Comparison of ENCODE assay signal across 32 cellular contexts in genomic region chr2:175957845-175958244, GRCh38.
"Had no signal": no experiment of that assay in that cellular context is flagged by ENCODE, and none has a peak within 500 bp of the region (broad histone marks: within the 10 kb centered on the region; RNA-seq: fewer than 3 reads in every experiment).

No MANE protein-coding gene starts in this region.

- H3K4me3 Mint-ChIP-seq: activated CD4-positive, alpha-beta memory T cell treated with anti-CD3 and anti-CD28 coated beads for 36 hours; activated CD4-positive, alpha-beta T cell treated with anti-CD3 and anti-CD28 coated beads for 36 hours; activated CD4-positive, alpha-beta T cell treated with anti-CD3 and anti-CD28 coated beads, Interleukin-2, amount 10 ng/mL, durations not matched to agents 24 days and 14 days; activated CD8-positive, alpha-beta memory T cell treated with anti-CD3 and anti-CD28 coated beads, Interleukin-2, amount 10 ng/mL, durations not matched to agents 7 days and 5 days; activated CD8-positive, alpha-beta T cell treated with anti-CD3 and anti-CD28 coated beads, Interleukin-2, amount 10 ng/mL, durations not matched to agents 7 days and 5 days; activated naive CD4-positive, alpha-beta T cell treated with anti-CD3 and anti-CD28 coated beads, Interleukin-2, amount 10 ng/mL, durations not matched to agents 7 days and 5 days; activated naive CD8-positive, alpha-beta T cell; central memory CD8-positive, alpha-beta T cell; effector memory CD8-positive, alpha-beta T cell; T-helper 17 cell; T-helper 2 cell treated with Interferon-gamma antibody and Interleukin-4, amounts not matched to agents 5 μg/mL and 100 μg/mL, for 36 hours had no signal

- H3K4me3 ChIP-seq: esophagus squamous epithelium, gastroesophageal sphincter, heart right ventricle had no signal

- H3K27me3 Mint-ChIP-seq: activated CD4-positive, alpha-beta memory T cell treated with anti-CD3 and anti-CD28 coated beads for 36 hours; activated CD4-positive, alpha-beta T cell treated with anti-CD3 and anti-CD28 coated beads for 36 hours; activated CD4-positive, alpha-beta T cell treated with anti-CD3 and anti-CD28 coated beads, Interleukin-2, amount 10 ng/mL, durations not matched to agents 24 days and 14 days; activated CD8-positive, alpha-beta memory T cell treated with anti-CD3 and anti-CD28 coated beads, Interleukin-2, amount 10 ng/mL, durations not matched to agents 7 days and 5 days; activated naive CD4-positive, alpha-beta T cell treated with anti-CD3 and anti-CD28 coated beads, Interleukin-2, amount 10 ng/mL, durations not matched to agents 7 days and 5 days; activated naive CD8-positive, alpha-beta T cell; central memory CD8-positive, alpha-beta T cell; effector memory CD8-positive, alpha-beta T cell; T-helper 17 cell had no signal

- H3K27me3 ChIP-seq: brain microvascular endothelial cell, esophagus squamous epithelium, gastroesophageal sphincter, heart right ventricle had no signal

- H3K27ac ChIP-seq: brain microvascular endothelial cell, epithelial cell of prostate, esophagus squamous epithelium, gastroesophageal sphincter, heart right ventricle, WERI-Rb-1 had no signal

- ATAC-seq: activated CD4-positive, alpha-beta T cell treated with anti-CD3 and anti-CD28 coated beads for 36 hours; activated CD8-positive, alpha-beta memory T cell treated with anti-CD3 and anti-CD28 coated beads, Interleukin-2, amount 10 ng/mL, durations not matched to agents 7 days and 5 days; activated CD8-positive, alpha-beta T cell treated with anti-CD3 and anti-CD28 coated beads, Interleukin-2, amount 10 ng/mL, durations not matched to agents 7 days and 5 days; effector memory CD8-positive, alpha-beta T cell; gastroesophageal sphincter; heart right ventricle; T-helper 17 cell had no signal

- H3K4me1 ChIP-seq: esophagus squamous epithelium, gastroesophageal sphincter, heart right ventricle had no signal

- DNase-seq: activated CD4-positive, alpha-beta memory T cell treated with anti-CD3 and anti-CD28 coated beads for 36 hours; activated CD4-positive, alpha-beta T cell treated with anti-CD3 and anti-CD28 coated beads for 36 hours; activated CD4-positive, alpha-beta T cell treated with anti-CD3 and anti-CD28 coated beads, Interleukin-2, amount 10 ng/mL, durations not matched to agents 24 days and 14 days; activated CD4-positive, CD25-positive, alpha-beta regulatory T cell; activated CD4-positive, CD25-positive, alpha-beta regulatory T cell treated with anti-CD3 and anti-CD28 coated beads, Interleukin-2, amount 50 U/mL, for 72 hours; activated CD8-positive, alpha-beta memory T cell treated with anti-CD3 and anti-CD28 coated beads, Interleukin-2, amount 10 ng/mL, durations not matched to agents 7 days and 5 days; activated CD8-positive, alpha-beta memory T cell treated with anti-CD3 and anti-CD28 coated beads, Interleukin-2, amount 50 U/mL, for 4 hours; activated CD8-positive, alpha-beta T cell treated with anti-CD3 and anti-CD28 coated beads, Interleukin-2, amount 10 ng/mL, durations not matched to agents 7 days and 5 days; activated gamma-delta T cell; activated naive CD4-positive, alpha-beta T cell; activated naive CD4-positive, alpha-beta T cell treated with anti-CD3 and anti-CD28 coated beads, Interleukin-2, amount 10 ng/mL, durations not matched to agents 7 days and 5 days; activated T-cell treated with anti-CD3 and anti-CD28 coated beads, Interleukin-2, amount 50 U/mL, for 1 hour; activated T-cell treated with anti-CD3 and anti-CD28 coated beads, Interleukin-2, amount 50 U/mL, for 48 hours; amniotic stem cell; anterior cingulate cortex; brain microvascular endothelial cell; cortex of kidney; dermis blood vessel endothelial cell; effector CD4-positive, alpha-beta T cell; effector memory CD8-positive, alpha-beta T cell; esophagus squamous epithelium; foreskin melanocyte; heart right ventricle; T-helper 1 cell; T-helper 17 cell; T1000; WERI-Rb-1 had no signal

- H3K36me3 ChIP-seq: brain microvascular endothelial cell had no signal

- H3K9me3 Mint-ChIP-seq: activated CD4-positive, alpha-beta memory T cell treated with anti-CD3 and anti-CD28 coated beads for 36 hours; central memory CD8-positive, alpha-beta T cell; effector memory CD8-positive, alpha-beta T cell; T-helper 2 cell treated with Interferon-gamma antibody and Interleukin-4, amounts not matched to agents 5 μg/mL and 100 μg/mL, for 36 hours had no signal

- H3K4me1 Mint-ChIP-seq: activated CD4-positive, alpha-beta T cell treated with anti-CD3 and anti-CD28 coated beads for 36 hours; activated CD4-positive, alpha-beta T cell treated with anti-CD3 and anti-CD28 coated beads, Interleukin-2, amount 10 ng/mL, durations not matched to agents 24 days and 14 days; activated CD8-positive, alpha-beta memory T cell treated with anti-CD3 and anti-CD28 coated beads, Interleukin-2, amount 10 ng/mL, durations not matched to agents 7 days and 5 days; activated naive CD4-positive, alpha-beta T cell treated with anti-CD3 and anti-CD28 coated beads, Interleukin-2, amount 10 ng/mL, durations not matched to agents 7 days and 5 days had no signal

- H3K9me3 ChIP-seq: esophagus squamous epithelium, gastroesophageal sphincter had no signal

- H3K27ac Mint-ChIP-seq: activated CD4-positive, alpha-beta memory T cell treated with anti-CD3 and anti-CD28 coated beads for 36 hours; activated CD4-positive, alpha-beta T cell treated with anti-CD3 and anti-CD28 coated beads for 36 hours; activated CD4-positive, alpha-beta T cell treated with anti-CD3 and anti-CD28 coated beads, Interleukin-2, amount 10 ng/mL, durations not matched to agents 24 days and 14 days; activated CD8-positive, alpha-beta memory T cell treated with anti-CD3 and anti-CD28 coated beads, Interleukin-2, amount 10 ng/mL, durations not matched to agents 7 days and 5 days; activated CD8-positive, alpha-beta T cell treated with anti-CD3 and anti-CD28 coated beads, Interleukin-2, amount 10 ng/mL, durations not matched to agents 7 days and 5 days; activated naive CD4-positive, alpha-beta T cell treated with anti-CD3 and anti-CD28 coated beads, Interleukin-2, amount 10 ng/mL, durations not matched to agents 7 days and 5 days; activated naive CD8-positive, alpha-beta T cell; effector memory CD8-positive, alpha-beta T cell; T-helper 17 cell; T-helper 2 cell treated with Interferon-gamma antibody and Interleukin-4, amounts not matched to agents 5 μg/mL and 100 μg/mL, for 36 hours had no signal
